Comparison of ENCODE assay signal across 19 cellular contexts in genomic region chr5:103244398-103244797, GRCh38.
"Had no signal": no experiment of that assay in that cellular context is flagged by ENCODE, and none has a peak within 500 bp of the region (broad histone marks: within the 10 kb centered on the region; RNA-seq: fewer than 3 reads in every experiment).

No MANE protein-coding gene starts in this region.

- H3K4me3 ChIP-seq: body of pancreas, sigmoid colon, upper lobe of left lung had no signal

- H3K9me3 ChIP-seq: body of pancreas, upper lobe of left lung had no signal

- ATAC-seq: activated CD8-positive, alpha-beta T cell treated with anti-CD3 and anti-CD28 coated beads, Interleukin-2, amount 10 ng/mL, durations not matched to agents 7 days and 5 days; activated naive CD4-positive, alpha-beta T cell treated with anti-CD3 and anti-CD28 coated beads, Interleukin-2, amount 50 U/mL, for 72 hours; body of pancreas; foreskin keratinocyte; stimulated activated naive CD8-positive, alpha-beta T cell treated with anti-CD3 and anti-CD28 coated beads, Interleukin-15, amount 100 ng/mL, for 72 hours; T-helper 17 cell had no signal

- H3K27ac ChIP-seq: body of pancreas, foreskin keratinocyte, upper lobe of left lung had no signal

- DNase-seq: activated CD4-positive, alpha-beta T cell treated with anti-CD3 and anti-CD28 coated beads, Interleukin-2, amount 10 ng/mL, durations not matched to agents 24 days and 14 days; activated CD4-positive, CD25-positive, alpha-beta regulatory T cell; activated CD8-positive, alpha-beta memory T cell treated with anti-CD3 and anti-CD28 coated beads, Interleukin-2, amount 50 U/mL, for 4 hours; activated CD8-positive, alpha-beta T cell treated with anti-CD3 and anti-CD28 coated beads, Interleukin-2, amount 10 ng/mL, durations not matched to agents 7 days and 5 days; activated gamma-delta T cell; activated T-cell treated with anti-CD3 and anti-CD28 coated beads, Interleukin-2, amount 50 U/mL, for 48 hours; body of pancreas; central memory CD4-positive, alpha-beta T cell; effector CD8-positive, alpha-beta T cell; foreskin keratinocyte; head of caudate nucleus; immature natural killer cell; nephron progenitor cell; sigmoid colon; stimulated activated CD4-positive, alpha-beta T cell treated with anti-CD3 and anti-CD28 coated beads, Interleukin-1b, Interleukin-23, amount 100 ng/mL, for 48 hours; stimulated activated naive CD8-positive, alpha-beta T cell treated with anti-CD3 and anti-CD28 coated beads, Interleukin-15, amount 100 ng/mL, for 72 hours; T-helper 17 cell; upper lobe of left lung had no signal

- H3K4me1 ChIP-seq: body of pancreas, foreskin keratinocyte, upper lobe of left lung had no signal

- H3K9me3 Mint-ChIP-seq: activated naive CD4-positive, alpha-beta T cell treated with anti-CD3 and anti-CD28 coated beads, Interleukin-2, amount 50 U/mL, for 72 hours; stimulated activated naive CD8-positive, alpha-beta T cell treated with anti-CD3 and anti-CD28 coated beads, Interleukin-15, amount 100 ng/mL, for 72 hours had no signal

- H3K36me3 ChIP-seq: sigmoid colon, upper lobe of left lung had no signal

- H3K36me3 Mint-ChIP-seq: activated naive CD4-positive, alpha-beta T cell treated with anti-CD3 and anti-CD28 coated beads, Interleukin-2, amount 50 U/mL, for 72 hours; immature natural killer cell had no signal

- H3K4me3 Mint-ChIP-seq: activated CD4-positive, alpha-beta T cell treated with anti-CD3 and anti-CD28 coated beads, Interleukin-2, amount 10 ng/mL, durations not matched to agents 24 days and 14 days; activated CD8-positive, alpha-beta T cell treated with anti-CD3 and anti-CD28 coated beads, Interleukin-2, amount 10 ng/mL, durations not matched to agents 7 days and 5 days; immature natural killer cell; nephron progenitor cell; stimulated activated naive CD8-positive, alpha-beta T cell treated with anti-CD3 and anti-CD28 coated beads, Interleukin-15, amount 100 ng/mL, for 72 hours; T-helper 17 cell had no signal

- H3K27ac Mint-ChIP-seq: activated CD4-positive, alpha-beta T cell treated with anti-CD3 and anti-CD28 coated beads, Interleukin-2, amount 10 ng/mL, durations not matched to agents 24 days and 14 days; activated CD8-positive, alpha-beta T cell treated with anti-CD3 and anti-CD28 coated beads, Interleukin-2, amount 10 ng/mL, durations not matched to agents 7 days and 5 days; activated naive CD4-positive, alpha-beta T cell treated with anti-CD3 and anti-CD28 coated beads, Interleukin-2, amount 50 U/mL, for 72 hours; immature natural killer cell; stimulated activated naive CD8-positive, alpha-beta T cell treated with anti-CD3 and anti-CD28 coated beads, Interleukin-15, amount 100 ng/mL, for 72 hours; T-helper 17 cell had no signal

- H3K27me3 ChIP-seq: body of pancreas, sigmoid colon, upper lobe of left lung had no signal
